Comparison of ENCODE assay signal across 8 cellular contexts in genomic region chr15:96330064-96330449, GRCh38. TPM values are rescaled to one million over a fixed set of nuclear protein-coding genes. Genes with fewer than 3 reads are reported as not detected.
DNase-seq lines count a peak whose midpoint lies in the region; ATAC-seq and TF ChIP-seq lines count a peak whose summit lies in the region.

No MANE protein-coding gene starts in this region.

- DNase-seq in HK-2 (ENCODE audit: unreplicated experiment): peak; percentile 61
- peak; percentile 62 for DNase-seq in WTC11 (ENCODE audit: low spot score)
- DNase-seq in globus pallidus (ENCODE audit: low spot score): peak; percentile 54
- peak; percentile 91 for DNase-seq in posterior vena cava (ENCODE audit: low spot score)
- no peak for DNase-seq in central memory CD4-positive, alpha-beta T cell

- peak overlapping the region; percentile 85 for H3K27ac ChIP-seq in ACC112 (ENCODE audit: low read depth, low read length)

- peak overlapping the region; percentile 76 for H3K4me3 Mint-ChIP-seq in WTC11

- H3K9me3 Mint-ChIP-seq in WTC11: no peaks in the 10 kb centered on the region

- TF ChIP-seq CTCF in WTC11 (IDR thresholded peaks at IDR 0.05): no peak

- peaks cover 69% of the 10 kb centered on the region for H3K4me1 Mint-ChIP-seq in WTC11

- CTCF ChIA-PET in WTC11 (lab: Charles Lee): interaction anchor here (0.6 to 2.3 kb wide), 4 partner anchors 9 to 87 kb away, joined by 3 to 10 read pairs (median 3); no protein-coding TSS in a partner anchor

- H2AFZ ChIP-seq in ACC112 (ENCODE audit: low read length, unreplicated experiment): peak overlapping the region; percentile 44

- ATAC-seq in GM18858 (IDR thresholded peaks at IDR 0.05; ENCODE audit: unreplicated experiment) (peak; percentile 9), WTC11 (peak; percentile 10), GM19455 (IDR thresholded peaks at IDR 0.05; ENCODE audit: unreplicated experiment) (no peak)

- peak overlapping the region; percentile 75 for H3K4me3 ChIP-seq in ACC112 (ENCODE audit: low read depth, low read length)

- H3K27me3 Mint-ChIP-seq in WTC11 (ENCODE audit: low read depth): peaks cover 96% of the 10 kb centered on the region

- H3K27me3 ChIP-seq in ACC112 (ENCODE audit: insufficient read depth, low read length): no peaks in the 10 kb centered on the region

- H3K27ac Mint-ChIP-seq in WTC11: no peak overlapping the region

- H3K36me3 ChIP-seq in ACC112 (ENCODE audit: insufficient read depth, low read length): peaks cover 22% of the 10 kb centered on the region

- peaks cover 94% of the 10 kb centered on the region for H3K79me2 ChIP-seq in ACC112 (ENCODE audit: control insufficient read depth, insufficient read depth, low read length, unreplicated experiment)

- POLR2A ChIA-PET in WTC11 (lab: Charles Lee): interaction anchor here (1.0 kb wide), 1 partner anchor 11 kb away, joined by 5 read pairs; no protein-coding TSS in a partner anchor

- H3K36me3 Mint-ChIP-seq in WTC11: no peaks in the 10 kb centered on the region

- peaks cover 9% of the 10 kb centered on the region for H3K4me1 ChIP-seq in ACC112 (ENCODE audit: control insufficient read depth, insufficient read depth, low read length, unreplicated experiment)

- intact Hi-C loops in posterior vena cava (cut with DNase I): loop anchor here (5.0 to 10.0 kb wide), 2 partner anchors 855 to 1003 kb away; no protein-coding TSS in a partner anchor

TF ChIP-seq in WTC11, 78 proteins besides CTCF, POLR2A, EP300 and RAD21:
- TF ChIP-seq ZNF232 (CRISPR knock-in tag; IDR thresholded peaks at IDR 0.05) (no peak), USF1 (CRISPR knock-in tag; IDR thresholded peaks at IDR 0.05) (no peak), OVOL2 (CRISPR knock-in tag; IDR thresholded peaks at IDR 0.05; ENCODE audit: borderline replicate concordance) (no peak), ZNF263 (CRISPR knock-in tag; IDR thresholded peaks at IDR 0.05; ENCODE audit: low read depth) (no peak)

RNA-seq across cellular contexts. Expression of gene NR2F2, which starts 0.4 kb away (rescaled TPM):
- total RNA-seq in WTC11 (2021): 0.27 to 0.57 TPM (median 0.55 TPM) in 3 replicates
- total RNA-seq in posterior vena cava: 100 to 1,000 TPM; 208 to 213 TPM

Comparison
In these comparisons a context has a peak if more than half of its experiments do, and no peak if none do; other contexts are left out.
1. RNA of gene NR2F2, which starts 0.4 kb away (total RNA-seq): 208 to 213 TPM in posterior vena cava; 0.27 to 0.57 TPM in WTC11; every median in the first group is over 100 times any median in the second.